Comparison of ENCODE assay signal across 16 cellular contexts in genomic region chr9:20297646-20298084, GRCh38.
DNase-seq lines count a peak whose midpoint lies in the region; ATAC-seq and TF ChIP-seq lines count a peak whose summit lies in the region.
"Had no signal": no experiment of that assay in that cellular context is flagged by ENCODE, and none has a peak within 500 bp of the region (broad histone marks: within the 10 kb centered on the region; RNA-seq: fewer than 3 reads in every experiment).

No MANE protein-coding gene starts in this region.

- DNase-seq in MG63 (peak; percentile 61), fibroblast of lung (ENCODE audit: low read depth in 2 of 2) (peak; percentile 66 to 84), mucosa of gallbladder (ENCODE audit: low spot score) (peak; percentile 24), ureter (ENCODE audit: low spot score) (peak; percentile 61), Right ventricle myocardium superior (no peak), NCI-H1694 treated with DMSO at 0.1 percent for 48 hours (lab: John Stamatoyannopoulos, UW) (no peak), testis (no peak)
- no peak for DNase-seq in activated CD8-positive, alpha-beta memory T cell treated with anti-CD3 and anti-CD28 coated beads, Interleukin-2, amount 10 ng/mL, durations not matched to agents 7 days and 5 days
- DNase-seq: activated CD4-positive, alpha-beta T cell treated with anti-CD3 and anti-CD28 coated beads for 48 hours; MV-4-11; naive thymus-derived CD8-positive, alpha-beta T cell; thyroid gland had no signal

- CTCF ChIA-PET in activated CD8-positive, alpha-beta memory T cell treated with anti-CD3 and anti-CD28 coated beads, Interleukin-2, amount 10 ng/mL, durations not matched to agents 7 days and 5 days (lab: Charles Lee) = interaction anchor here (1.1 kb wide), 1 partner anchor 22 kb away, joined by 3 read pairs; no protein-coding TSS in a partner anchor

- H3K4me1 ChIP-seq in fibroblast of lung (ENCODE audit: control insufficient read depth, extremely low read depth, insufficient read depth, low read length) (no peaks in the 10 kb centered on the region), testis (no peaks in the 10 kb centered on the region)
- H3K4me1 ChIP-seq: thyroid gland had no signal

- peaks cover 4% of the 10 kb centered on the region for H3K4me1 Mint-ChIP-seq in activated CD8-positive, alpha-beta memory T cell treated with anti-CD3 and anti-CD28 coated beads, Interleukin-2, amount 10 ng/mL, durations not matched to agents 7 days and 5 days

- no peaks in the 10 kb centered on the region for H3K79me2 ChIP-seq in fibroblast of lung (ENCODE audit: control insufficient read depth, insufficient read depth, low read length)

- H3K27me3 ChIP-seq in MG63 (peaks cover 12% of the 10 kb centered on the region), fibroblast of lung (ENCODE audit: control insufficient read depth, insufficient read depth, low read length) (no peaks in the 10 kb centered on the region), testis (no peaks in the 10 kb centered on the region)
- H3K27me3 ChIP-seq: cardiac muscle cell, thyroid gland had no signal

- no peak overlapping the region for H2AFZ ChIP-seq in fibroblast of lung (ENCODE audit: low read length)
- H2AFZ ChIP-seq: GM23338 had no signal

- H3K27ac Mint-ChIP-seq in activated CD8-positive, alpha-beta memory T cell treated with anti-CD3 and anti-CD28 coated beads, Interleukin-2, amount 10 ng/mL, durations not matched to agents 7 days and 5 days = no peak overlapping the region
- H3K27ac Mint-ChIP-seq: GM23338; T-helper 1 cell treated with Interleukin-12 subunit alpha and Interleukin-12 subunit beta and Interleukin-4 antibody, amounts not matched to agents 30 μg/mL and 1 μg/mL, for 36 hours had no signal

- H3K27ac ChIP-seq in fibroblast of lung (ENCODE audit: insufficient read depth, low read length) (no peak overlapping the region), testis (no peak overlapping the region)
- H3K27ac ChIP-seq: cardiac muscle cell, thyroid gland had no signal

- TF ChIP-seq POLR2A in testis (IDR thresholded peaks at IDR 0.05) = no peak

- 35 to 46% methylated on average over 6 of the region's 6 CpGs for WGBS in testis, 2 donors

- intact Hi-C loops in Right ventricle myocardium superior (cut with DNase I) (loop anchor here (10.0 kb wide), 1 partner anchor 57 kb away; no protein-coding TSS in a partner anchor), testis (cut with DNase I; ENCODE audit: low total_unique reads) (no loop called here)

- peak overlapping the region; percentile 32 for H3K4me2 ChIP-seq in fibroblast of lung (ENCODE audit: extremely low read depth, insufficient read depth, low read length)
- H3K4me2 ChIP-seq: GM23338 had no signal

- H4K20me1 ChIP-seq in fibroblast of lung (ENCODE audit: control insufficient read depth, extremely low read depth, insufficient read depth, low read length) = no peaks in the 10 kb centered on the region

- H3K9me3 Mint-ChIP-seq in activated CD8-positive, alpha-beta memory T cell treated with anti-CD3 and anti-CD28 coated beads, Interleukin-2, amount 10 ng/mL, durations not matched to agents 7 days and 5 days (ENCODE audit: low read depth) = no peaks in the 10 kb centered on the region

- H3K9ac ChIP-seq in fibroblast of lung (ENCODE audit: insufficient read depth, low read length) = no peak overlapping the region

- no peak for TF ChIP-seq CTCF in fibroblast of lung (conservative IDR thresholded peaks at IDR 0.05 in 1 of 2, IDR thresholded peaks at IDR 0.05 in 1 of 2; ENCODE audit: low read depth in 1 of 2, low read length in 2 of 2)
- TF ChIP-seq CTCF in testis (IDR thresholded peaks at IDR 0.05) = no peak

- ATAC-seq in Right ventricle myocardium superior (ENCODE audit: poor library complexity) = no peak
- ATAC-seq in activated CD8-positive, alpha-beta memory T cell treated with anti-CD3 and anti-CD28 coated beads, Interleukin-2, amount 10 ng/mL, durations not matched to agents 7 days and 5 days = no peak
- ATAC-seq: GM23338; naive thymus-derived CD8-positive, alpha-beta T cell had no signal

- no peak overlapping the region for H3K4me3 Mint-ChIP-seq in activated CD8-positive, alpha-beta memory T cell treated with anti-CD3 and anti-CD28 coated beads, Interleukin-2, amount 10 ng/mL, durations not matched to agents 7 days and 5 days
- H3K4me3 Mint-ChIP-seq: GM23338; naive thymus-derived CD8-positive, alpha-beta T cell; T-helper 1 cell treated with Interleukin-12 subunit alpha and Interleukin-12 subunit beta and Interleukin-4 antibody, amounts not matched to agents 30 μg/mL and 1 μg/mL, for 36 hours had no signal

- H3K4me3 ChIP-seq in MG63 (no peak overlapping the region), fibroblast of lung (replicated peaks in 1 of 4; ENCODE audit: control extremely low read depth in 1 of 4, insufficient read depth in 1 of 4, low read depth in 3 of 4, low read length in 4 of 4) (no peak overlapping the region), testis (no peak overlapping the region)
- H3K4me3 ChIP-seq: cardiac muscle cell, GM23338, skin epidermis, thyroid gland had no signal

- H3K9me3 ChIP-seq in MG63 = no peaks in the 10 kb centered on the region
- H3K9me3 ChIP-seq in fibroblast of lung (ENCODE audit: control insufficient read depth, insufficient read depth, low read depth, low read length) = no peaks in the 10 kb centered on the region
- H3K9me3 ChIP-seq in testis = no peaks in the 10 kb centered on the region
- H3K9me3 ChIP-seq: thyroid gland had no signal

- peaks cover 3% of the 10 kb centered on the region for H3K27me3 Mint-ChIP-seq in activated CD8-positive, alpha-beta memory T cell treated with anti-CD3 and anti-CD28 coated beads, Interleukin-2, amount 10 ng/mL, durations not matched to agents 7 days and 5 days
- H3K27me3 Mint-ChIP-seq: naive thymus-derived CD8-positive, alpha-beta T cell had no signal

- H3K36me3 ChIP-seq in MG63 (no peaks in the 10 kb centered on the region), fibroblast of lung (ENCODE audit: control insufficient read depth, insufficient read depth, low read length) (no peaks in the 10 kb centered on the region), testis (ENCODE audit: low read depth, missing control alignments) (no peaks in the 10 kb centered on the region)
- H3K36me3 ChIP-seq: cardiac muscle cell, thyroid gland had no signal

- no peaks in the 10 kb centered on the region for H3K36me3 Mint-ChIP-seq in activated CD8-positive, alpha-beta memory T cell treated with anti-CD3 and anti-CD28 coated beads, Interleukin-2, amount 10 ng/mL, durations not matched to agents 7 days and 5 days
- H3K36me3 Mint-ChIP-seq: naive thymus-derived CD8-positive, alpha-beta T cell had no signal

Comparison
In these comparisons a context has a peak if more than half of its experiments do, and no peak if none do; other contexts are left out.
1. DNase-seq: peak in MG63 (single experiment), fibroblast of lung (2 of 2), mucosa of gallbladder (single experiment) and ureter (single experiment); none in Right ventricle myocardium superior (single experiment), NCI-H1694 treated with DMSO at 0.1 percent for 48 hours (single experiment), activated CD8-positive, alpha-beta memory T cell treated with anti-CD3 and anti-CD28 coated beads, Interleukin-2, amount 10 ng/mL, durations not matched to agents 7 days and 5 days (single experiment) and testis (single experiment).